ENCODE assay signal across 1 cellular context in genomic region chr17:77668518-77668917, GRCh38.
TF ChIP-seq lines count a peak whose summit lies in the region.

No MANE protein-coding gene starts in this region.

TF ChIP-seq in HEK293, 187 proteins besides CTCF, POLR2A, EP300 and RAD21 (continued from another document):
- no peak for TF ChIP-seq PRDM4 (tag by site-specific recombination; IDR thresholded peaks at IDR 0.05)
